8 cellular contexts compared by ENCODE assay signal in the genomic region with DNA sequence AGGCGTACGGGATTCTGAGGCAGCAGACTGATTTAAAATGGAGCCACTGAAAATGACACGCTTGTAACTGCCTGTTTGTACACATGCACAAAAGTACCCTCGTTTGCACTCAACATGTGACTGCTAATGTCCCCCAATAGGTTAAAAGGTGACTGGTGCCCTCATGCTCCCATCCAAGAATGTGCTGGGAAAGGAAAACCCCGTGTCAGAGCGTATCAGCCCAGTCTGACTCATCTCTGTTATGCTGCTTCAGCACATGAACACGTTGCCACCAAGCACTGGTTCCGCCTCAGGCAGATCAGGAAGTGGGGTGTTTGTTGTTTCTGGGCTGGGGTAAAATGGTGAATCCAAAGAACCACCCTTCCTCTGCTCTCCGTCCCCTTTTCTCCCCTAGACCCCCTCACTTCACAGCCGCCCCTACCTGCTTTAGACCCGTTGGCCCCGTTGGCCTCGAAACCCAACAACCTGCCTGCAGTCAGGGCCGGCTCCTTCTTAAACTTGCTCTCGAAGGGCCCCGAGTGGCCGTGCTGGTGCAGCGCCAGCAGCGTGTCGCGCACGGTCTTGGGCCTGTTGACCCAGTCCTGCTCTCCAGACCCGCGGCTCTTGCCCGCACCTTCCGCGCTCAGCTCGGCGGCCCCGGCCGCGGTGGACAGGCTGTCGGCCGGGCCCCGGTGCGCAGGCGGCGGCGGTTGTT. TPM values are rescaled to one million over a fixed set of nuclear protein-coding genes. Genes with fewer than 3 reads are reported as not detected.
DNase-seq lines count a peak whose midpoint lies in the region; ATAC-seq and TF ChIP-seq lines count a peak whose summit lies in the region.

No MANE protein-coding gene starts in this region.

- H3K23ac ChIP-seq in neuronal stem cell (ENCODE audit: low read depth, low read length, poor library complexity): peak overlapping the region; percentile 83

- peak overlapping the region; percentile 98 for H3K27ac ChIP-seq in C4-2B
- no peak overlapping the region for H3K27ac ChIP-seq in neuronal stem cell (replicated peaks; ENCODE audit: low read length)
- peak overlapping the region; percentile 87 to 98 for H3K27ac ChIP-seq in thoracic aorta

- H3K36me3 ChIP-seq in neuronal stem cell (replicated peaks in 1 of 2; ENCODE audit: control insufficient read depth in 2 of 2, insufficient read depth in 2 of 2, low read length in 2 of 2): peaks cover 3 to 53% of the 10 kb centered on the region in 2 donors
- H3K36me3 ChIP-seq in thoracic aorta: peaks cover 13% of the 10 kb centered on the region

- peak overlapping the region; percentile 98 for H3K9ac ChIP-seq in neuronal stem cell (ENCODE audit: low read depth, low read length, poor library complexity)

- H2BK5ac ChIP-seq in neuronal stem cell (ENCODE audit: low read length): peak overlapping the region; percentile 79

- ATAC-seq in GM19452 (IDR thresholded peaks at IDR 0.05; ENCODE audit: unreplicated experiment) (peak; percentile 22), thoracic aorta (ENCODE audit: insufficient number of reproducible peaks, low FRiP score, low read depth) (peak; percentile 15)

- H3K18ac ChIP-seq in neuronal stem cell (ENCODE audit: low read length): peak overlapping the region; percentile 94

- H3K4me2 ChIP-seq in neuronal stem cell (ENCODE audit: insufficient read depth, low read length, poor library complexity, severe bottlenecking): peak overlapping the region; percentile 82

- H3K79me1 ChIP-seq in neuronal stem cell (ENCODE audit: low read depth, low read length): peaks cover 7% of the 10 kb centered on the region

- H3K4me1 ChIP-seq in neuronal stem cell (ENCODE audit: control insufficient read depth in 2 of 2, insufficient read depth in 1 of 2, low read depth in 1 of 2, low read length in 2 of 2): peaks cover 24 to 33% of the 10 kb centered on the region in 2 donors
- peaks cover 18 to 36% of the 10 kb centered on the region in 2 donors for H3K4me1 ChIP-seq in thoracic aorta (ENCODE audit: control insufficient read depth in 1 of 2, low read depth in 2 of 2)

- peak overlapping the region; percentile 40 for H3K14ac ChIP-seq in neuronal stem cell (ENCODE audit: low read length)

- DNase-seq in HuH-7.5 (ENCODE audit: low spot score) (peak; percentile 74), SIG-M5 (lab: John Stamatoyannopoulos, UW) (peak; percentile 94), activated gamma-delta T cell (lab: John Stamatoyannopoulos, UW) (peak; percentile 31), foreskin fibroblast (peak; percentile 87 to 94), neuronal stem cell (ENCODE audit: low spot score) (peak; percentile 39), thoracic aorta (ENCODE audit: low spot score) (peak; percentile 74)

- peak overlapping the region; percentile 64 to 74 for H3K4me3 ChIP-seq in foreskin fibroblast (ENCODE audit: low read depth in 1 of 2, low read length in 2 of 2)
- peak overlapping the region; percentile 63 to 96 for H3K4me3 ChIP-seq in neuronal stem cell (ENCODE audit: low read length in 2 of 2)
- peak overlapping the region; percentile 87 for H3K4me3 ChIP-seq in thoracic aorta

- no peak overlapping the region for H2BK12ac ChIP-seq in neuronal stem cell (ENCODE audit: low read length)

- no CpG with 5 or more reads among the region's 39 CpGs for WGBS in neuronal stem cell (ENCODE audit: extremely low coverage in 2 of 2, insufficient read length in 2 of 2, insufficient replicate concordance in 1 of 2), 2 donors

- no peaks in the 10 kb centered on the region for H3K9me3 ChIP-seq in neuronal stem cell (replicated peaks in 1 of 2; ENCODE audit: control insufficient read depth in 2 of 2, insufficient read depth in 1 of 2, low read depth in 1 of 2, low read length in 2 of 2)
- H3K9me3 ChIP-seq in thoracic aorta: no peaks in the 10 kb centered on the region

- peak overlapping the region; percentile 74 for H2AK5ac ChIP-seq in neuronal stem cell (ENCODE audit: low read depth, low read length)

- TF ChIP-seq CTCF in C4-2B (conservative IDR thresholded peaks at IDR 0.05) (0 out of 2 replicates have a peak, but pooled peaks have one; percentile 12), foreskin fibroblast (IDR thresholded peaks at IDR 0.05; ENCODE audit: low read depth, low read length) (no peak), thoracic aorta (IDR thresholded peaks at IDR 0.05) (peak; percentile 10)

- no peak overlapping the region for H4K91ac ChIP-seq in neuronal stem cell (ENCODE audit: low read depth, low read length, poor library complexity)

- no peaks in the 10 kb centered on the region for H3K27me3 ChIP-seq in neuronal stem cell (ENCODE audit: control insufficient read depth in 3 of 3, insufficient read depth in 3 of 3, low read depth in 1 of 3, low read length in 3 of 3)
- no peaks in the 10 kb centered on the region for H3K27me3 ChIP-seq in thoracic aorta (replicated peaks; ENCODE audit: insufficient read depth)

- H4K8ac ChIP-seq in neuronal stem cell (ENCODE audit: low read depth, low read length): no peak overlapping the region

- no peak overlapping the region for H2AFZ ChIP-seq in neuronal stem cell (ENCODE audit: low read length)

- H3K4ac ChIP-seq in neuronal stem cell (ENCODE audit: low read length): no peak overlapping the region

- H2BK120ac ChIP-seq in neuronal stem cell (ENCODE audit: low read depth, low read length): no peak overlapping the region

- H2BK15ac ChIP-seq in neuronal stem cell (ENCODE audit: low read length): no peak overlapping the region

RNA-seq across cellular contexts. Expression of gene IRF2BP2, which starts 1.8 kb away (rescaled TPM):
- polyA plus RNA-seq in neuronal stem cell (2013, experiment 1 of 2): 28.8 TPM
- polyA plus RNA-seq in neuronal stem cell (2013, experiment 2 of 2): 29.3 TPM
- total RNA-seq in thoracic aorta: 100 to 1,000 TPM; 114 to 175 TPM

Comparison
In these comparisons a context has a peak if more than half of its experiments do, and no peak if none do; other contexts are left out.
1. DNase-seq: peak in every context shown above with its lines; median percentile 94 in SIG-M5; 90 in foreskin fibroblast; 74 in HuH-7.5; 74 in thoracic aorta; 39 in neuronal stem cell; 31 in activated gamma-delta T cell.